Comparison of ENCODE assay signal across 2 cellular contexts in the genomic region with DNA sequence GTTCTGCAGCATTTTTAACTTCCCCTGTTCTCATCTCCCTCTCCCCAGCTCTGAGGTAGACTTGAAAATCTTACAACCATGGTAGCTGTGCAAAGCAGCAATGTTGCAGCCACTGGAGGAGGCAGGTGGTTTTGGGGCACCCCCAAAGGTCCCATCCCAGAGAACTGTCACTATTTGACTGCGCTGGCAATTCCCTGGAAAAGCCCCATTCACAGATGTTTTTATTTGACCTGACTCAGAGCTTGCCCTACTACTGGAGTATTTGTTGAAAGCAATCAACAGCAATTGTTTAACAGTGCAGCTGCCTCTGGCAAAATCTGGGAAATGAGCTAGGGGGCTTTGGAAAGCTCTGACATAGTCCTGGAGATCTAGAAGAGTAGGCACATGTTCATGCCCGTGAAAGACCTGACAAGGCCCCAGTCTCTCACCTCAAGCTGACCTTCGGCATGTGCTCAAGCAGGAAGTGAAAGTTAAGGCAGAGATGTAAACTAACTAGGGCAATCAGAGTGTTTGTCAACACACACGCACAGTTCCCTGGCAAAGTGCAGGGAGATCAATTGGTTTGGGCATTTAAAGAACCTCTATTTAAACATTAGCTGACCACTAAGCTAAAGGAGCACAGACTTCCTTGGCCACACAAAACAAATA.
TF ChIP-seq lines count a peak whose summit lies in the region.

No MANE protein-coding gene starts in this region.

TF ChIP-seq in GM12891, 5 proteins besides CTCF, POLR2A, EP300 and RAD21:
- TF ChIP-seq TAF1 (IDR thresholded peaks at IDR 0.05; ENCODE audit: low read depth, low read length) = peak; percentile 57
- TF ChIP-seq POU2F2 (IDR thresholded peaks at IDR 0.05; ENCODE audit: low read depth, low read length) = peak; percentile 33; the same call in 1 of the 2 replicates
- TF ChIP-seq PAX5 (IDR thresholded peaks at IDR 0.05; ENCODE audit: insufficient read depth, low read length, severe bottlenecking) = no peak
- TF ChIP-seq SPI1 (IDR thresholded peaks at IDR 0.05; ENCODE audit: low read depth, low read length) = peak; percentile 95
- peak; percentile 40; the same call in 1 of the 2 replicates for TF ChIP-seq POLR2AphosphoS5 (IDR thresholded peaks at IDR 0.05; ENCODE audit: low read depth, low read length)

TF ChIP-seq in HepG2, 621 proteins besides CTCF, POLR2A, EP300 and RAD21:
- TF ChIP-seq FOXP1 (IDR thresholded peaks at IDR 0.05) (no peak), FOXP1 (CRISPR knock-in tag; IDR thresholded peaks at IDR 0.05) (peak; percentile 30; the same call in 1 of the 2 replicates), ZNF572 (CRISPR knock-in tag; IDR thresholded peaks at IDR 0.05) (no peak), ZNF432 (CRISPR knock-in tag; IDR thresholded peaks at IDR 0.05; ENCODE audit: borderline replicate concordance) (peak; percentile 87), ZNF24 (IDR thresholded peaks at IDR 0.05) (no peak)
